Comparison of ENCODE assay signal across 13 cellular contexts in genomic region chr2:105391058-105391627, GRCh38. TPM values are rescaled to one million over a fixed set of nuclear protein-coding genes. Genes with fewer than 3 reads are reported as not detected.
A peak's percentile ranks its signal among the peaks of the same experiment; 100 is the strongest.
DNase-seq lines count a peak whose midpoint lies in the region; ATAC-seq and TF ChIP-seq lines count a peak whose summit lies in the region.
"Had no signal": no experiment of that assay in that cellular context is flagged by ENCODE, and none has a peak within 500 bp of the region (broad histone marks: within the 10 kb centered on the region; RNA-seq: fewer than 3 reads in every experiment).

No MANE protein-coding gene starts in this region.

- ATAC-seq in foreskin keratinocyte (peak; percentile 33), gastrocnemius medialis (no peak), HG02938 (IDR thresholded peaks at IDR 0.05; ENCODE audit: unreplicated experiment) (no peak)
- ATAC-seq: activated naive CD8-positive, alpha-beta T cell treated with anti-CD3 and anti-CD28 coated beads, Interleukin-2, amount 50 U/mL, for 24 hours; CD8-positive, alpha-beta T cell; naive thymus-derived CD4-positive, alpha-beta T cell had no signal

- H3K4me3 ChIP-seq in WI38 (ENCODE audit: low read depth, low read length), result peak overlapping the region; percentile 20; the same call in 1 of the 2 replicates
- H3K4me3 ChIP-seq in gastrocnemius medialis, result no peak overlapping the region

- peaks cover 0 to 2% of the 10 kb centered on the region in 2 donors for H3K36me3 ChIP-seq in gastrocnemius medialis

- no peaks in the 10 kb centered on the region for H3K9me3 ChIP-seq in gastrocnemius medialis

- H3K27ac ChIP-seq in foreskin keratinocyte, result no peak overlapping the region
- H3K27ac ChIP-seq in gastrocnemius medialis, result peak overlapping the region in 3 of 4 donors; percentile 72 to 79 (median 73)

- TF ChIP-seq CTCF in WI38 (IDR thresholded peaks at IDR 0.05; ENCODE audit: low read depth, low read length), result no peak
- TF ChIP-seq CTCF in foreskin keratinocyte (conservative IDR thresholded peaks at IDR 0.05), result no peak
- TF ChIP-seq CTCF in gastrocnemius medialis (IDR thresholded peaks at IDR 0.05 in 4 of 5, conservative IDR thresholded peaks at IDR 0.05 in 1 of 5), result no peak

- intact Hi-C loops in gastrocnemius medialis (cut with DNase I; ENCODE audit: low total_unique reads), result loop anchor here (10.0 kb wide), 1 partner anchor 514 kb away; no protein-coding TSS in a partner anchor

- DNase-seq in HCEC 1CT, result peak; percentile 82
- peak in 1 of 2 donors; percentile 57 for DNase-seq in foreskin keratinocyte
- no peak for DNase-seq in gastrocnemius medialis
- no peak for DNase-seq in amniotic stem cell (lab: John Stamatoyannopoulos, UW)
- no peak for DNase-seq in GM19240 (ENCODE audit: insufficient read length, low spot score)
- DNase-seq in H4 (ENCODE audit: low spot score), result no peak
- DNase-seq: activated naive CD8-positive, alpha-beta T cell treated with anti-CD3 and anti-CD28 coated beads, Interleukin-2, amount 50 U/mL, for 24 hours; naive thymus-derived CD4-positive, alpha-beta T cell; NCI-H187 treated with DMSO at 0.1 percent for 48 hours; T-helper 9 cell had no signal

- H3K4me1 ChIP-seq in foreskin keratinocyte (peaks cover 26% of the 10 kb centered on the region), gastrocnemius medialis (peaks cover 37 to 63% of the 10 kb centered on the region in 2 donors)

- H3K27me3 ChIP-seq in foreskin keratinocyte (no peaks in the 10 kb centered on the region), gastrocnemius medialis (no peaks in the 10 kb centered on the region)

- TF ChIP-seq POLR2A in gastrocnemius medialis (IDR thresholded peaks at IDR 0.05), result no peak

- in situ Hi-C loops in gastrocnemius medialis (cut with MboI; ENCODE audit: low sequenced_read_pairs in 4 of 4), result no loop called here

RNA-seq across cellular contexts. Expression of gene FHL2, which starts 7.7 kb away (rescaled TPM):
- total RNA-seq in foreskin keratinocyte (85.9 and 110 TPM in 2 replicates), gastrocnemius medialis (10 to 100 TPM; 14.9 to 31.8 (median 21.4) TPM)
- polyA plus RNA-seq in foreskin keratinocyte, result 92.7 and 112 TPM in 2 replicates
- 163 and 195 TPM in 2 replicates for total RNA-seq in H4 (2014; rRNA removed; shearing (Covaris generic))

RNA-seq across cellular contexts. Expression of gene C2orf49, which starts 53.8 kb away (rescaled TPM):
- total RNA-seq in foreskin keratinocyte, result 16.7 and 18.4 TPM in 2 replicates
- polyA plus RNA-seq in foreskin keratinocyte, result 11.1 and 13.2 TPM in 2 replicates
- 10 to 100 TPM; 12.8 to 26.7 (median 18.6) TPM for total RNA-seq in gastrocnemius medialis
- 12.1 and 18.1 TPM in 2 replicates for total RNA-seq in H4 (2014; rRNA removed; shearing (Covaris generic))
